4 cellular contexts compared by ENCODE assay signal in the genomic region with DNA sequence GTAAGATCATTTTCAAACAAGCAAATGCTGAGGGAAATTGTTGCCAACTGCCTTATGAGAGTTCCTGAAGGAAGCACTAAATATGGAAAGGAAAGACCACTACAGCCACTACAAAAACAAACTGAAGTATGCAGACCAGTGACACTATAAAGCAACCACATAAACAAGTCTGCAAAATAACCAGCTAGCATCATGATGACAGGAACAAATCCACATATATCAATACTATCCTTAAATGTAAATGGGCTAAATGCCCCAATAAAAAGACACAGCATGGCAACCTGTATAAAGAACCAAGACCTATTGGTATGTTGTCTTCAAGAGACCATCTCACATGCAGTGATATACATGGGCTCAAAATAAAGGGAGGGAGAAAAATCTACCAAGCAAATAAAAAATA.
"Had no signal": no experiment of that assay in that cellular context is flagged by ENCODE, and none has a peak within 500 bp of the region (broad histone marks: within the 10 kb centered on the region; RNA-seq: fewer than 3 reads in every experiment).

No MANE protein-coding gene starts in this region.

- H3K27ac ChIP-seq: GM23248 had no signal

- H3K4me3 ChIP-seq: GM23248, GM23338, HAP-1 had no signal

- ATAC-seq: GM23338, HCT116 had no signal

- H3K36me3 ChIP-seq: HAP-1 had no signal

- H3K4me1 ChIP-seq: HAP-1 had no signal
